ENCODE assay signal across 27 cellular contexts in genomic region chr6:19845271-19846046, GRCh38. TPM values are rescaled to one million over a fixed set of nuclear protein-coding genes. Genes with fewer than 3 reads are reported as not detected.
DNase-seq lines count a peak whose midpoint lies in the region; ATAC-seq and TF ChIP-seq lines count a peak whose summit lies in the region.
"Had no signal": no experiment of that assay in that cellular context is flagged by ENCODE, and none has a peak within 500 bp of the region (broad histone marks: within the 10 kb centered on the region; RNA-seq: fewer than 3 reads in every experiment).

No MANE protein-coding gene starts in this region.

- no TSS peak for BruUV-seq in PC-3 (replicated peaks; lab: Mats Ljungman, UMichigan)

- H3K27ac ChIP-seq in PC-3 (ENCODE audit: low read length) = peak overlapping the region; percentile 27; the same call in 1 of the 2 replicates
- H3K27ac ChIP-seq in tibial artery = peak overlapping the region; percentile 97 to 98
- H3K27ac ChIP-seq: ovary, Peyer's patch, SJCRH30, suprapubic skin had no signal

- H3K4me1 Mint-ChIP-seq in brain = peaks cover 67% of the 10 kb centered on the region
- peaks cover 68% of the 10 kb centered on the region for H3K4me1 Mint-ChIP-seq in mesothelial cell of epicardium
- H3K4me1 Mint-ChIP-seq: CD4-positive, alpha-beta memory T cell; naive B cell; stimulated activated memory B cell treated with anti-CD40 and anti-IgM and Interleukin-4, amounts not matched to agents 10 μg/mL and 1 μg/mL and 100 μg/mL, for 72 hours had no signal

- H3K4me1 ChIP-seq in PC-3 (ENCODE audit: insufficient read depth, low read length) = no peaks in the 10 kb centered on the region; the same call in 1 of the 2 replicates
- peaks cover 0 to 68% (median 17%) of the 10 kb centered on the region in 4 donors for H3K4me1 ChIP-seq in tibial artery
- H3K4me1 ChIP-seq: heart right ventricle, Peyer's patch, SJCRH30 had no signal

- DNase-seq in PC-3 = peak; percentile 59
- no peak for DNase-seq in mesothelial cell of epicardium (ENCODE audit: low spot score in 2 of 2, unreplicated experiment in 2 of 2)
- DNase-seq in tibial artery = no peak
- no peak for DNase-seq in GM10266 (ENCODE audit: extremely low spot score)
- no peak for DNase-seq in NCI-H1417 treated with DMSO at 0.1 percent for 48 hours (lab: John Stamatoyannopoulos, UW)
- DNase-seq: activated CD8-positive, alpha-beta T cell treated with anti-CD3 and anti-CD28 coated beads, Interleukin-2, amount 10 ng/mL, durations not matched to agents 7 days and 5 days; activated gamma-delta T cell treated with Interleukin-2 at 50 U/mL for 16 hours; CD4-positive, alpha-beta memory T cell; foreskin fibroblast; heart right ventricle; KBM-7; mesendoderm; naive B cell; NCI-H1436 treated with DMSO at 0.1 percent for 48 hours; NCI-H2171; NCI-H524 treated with DMSO at 0.1 percent for 48 hours; ovary; Peyer's patch; retina; SJCRH30; stimulated activated CD4-positive, alpha-beta T cell treated with anti-CD3 and anti-CD28 coated beads, Interleukin-4, amount 100 ng/mL, for 1 hour had no signal

- peak overlapping the region; percentile 19; the same call in 1 of the 2 replicates for H3K9ac ChIP-seq in PC-3 (ENCODE audit: low read length)

- peak overlapping the region in 2 of 5 experiments; percentile 30 to 48 for H3K4me3 Mint-ChIP-seq in brain
- H3K4me3 Mint-ChIP-seq in mesothelial cell of epicardium = no peak overlapping the region
- H3K4me3 Mint-ChIP-seq: activated CD8-positive, alpha-beta T cell treated with anti-CD3 and anti-CD28 coated beads, Interleukin-2, amount 10 ng/mL, durations not matched to agents 7 days and 5 days; CD4-positive, alpha-beta memory T cell; stimulated activated memory B cell treated with anti-CD40 and anti-IgM and Interleukin-4, amounts not matched to agents 10 μg/mL and 1 μg/mL and 100 μg/mL, for 72 hours had no signal

- POLR2A ChIA-PET in PC-3 (lab: Charles Lee; ENCODE audit: unreplicated experiment) = no interaction called here

- H3K27ac Mint-ChIP-seq in brain (peak overlapping the region in 3 of 5 experiments; percentile 1 to 38 (median 35)), mesothelial cell of epicardium (peak overlapping the region; percentile 60)
- H3K27ac Mint-ChIP-seq: activated CD8-positive, alpha-beta T cell treated with anti-CD3 and anti-CD28 coated beads, Interleukin-2, amount 10 ng/mL, durations not matched to agents 7 days and 5 days; stimulated activated memory B cell treated with anti-CD40 and anti-IgM and Interleukin-4, amounts not matched to agents 10 μg/mL and 1 μg/mL and 100 μg/mL, for 72 hours had no signal

- no peaks in the 10 kb centered on the region for H3K9me3 Mint-ChIP-seq in brain
- no peaks in the 10 kb centered on the region for H3K9me3 Mint-ChIP-seq in mesothelial cell of epicardium

- no peak overlapping the region for H3K4me3 ChIP-seq in PC-3 (ENCODE audit: low read length)
- H3K4me3 ChIP-seq in tibial artery = no peak overlapping the region
- H3K4me3 ChIP-seq: heart right ventricle, ovary, Peyer's patch, SJCRH30, suprapubic skin had no signal

- H2AFZ ChIP-seq in PC-3 (ENCODE audit: low read length) = no peak overlapping the region

- intact Hi-C loops in PC-3 (cut with micrococcal nuclease) (loop anchor here (10.0 kb wide), 1 partner anchor 291 kb away; no protein-coding TSS in a partner anchor), tibial artery (cut with DNase I; ENCODE audit: low total_unique reads) (loop anchor here (5.0 kb wide), 1 partner anchor 557 kb away; the partner anchor contains the start of gene E2F3)

- no peaks in the 10 kb centered on the region for H3K36me3 ChIP-seq in PC-3 (ENCODE audit: low read depth, low read length)
- peaks cover 0 to 4% (median 0%) of the 10 kb centered on the region in 3 donors for H3K36me3 ChIP-seq in tibial artery
- H3K36me3 ChIP-seq: heart right ventricle, ovary, Peyer's patch, SJCRH30, suprapubic skin had no signal

- no peak overlapping the region for H3K4me2 ChIP-seq in PC-3 (ENCODE audit: low read length)

- no peak for TF ChIP-seq CTCF in PC-3 (conservative IDR thresholded peaks at IDR 0.05; ENCODE audit: low read depth, low read length)
- TF ChIP-seq CTCF in brain (conservative IDR thresholded peaks at IDR 0.05) = no peak
- no peak for TF ChIP-seq CTCF in mesothelial cell of epicardium (IDR thresholded peaks at IDR 0.05; ENCODE audit: unreplicated experiment)
- TF ChIP-seq CTCF in tibial artery (IDR thresholded peaks at IDR 0.05) = no peak
- no peak for TF ChIP-seq CTCF in GM10266 (IDR thresholded peaks at IDR 0.05; ENCODE audit: control insufficient read depth, insufficient read depth, low read depth, missing control alignments)

- H3K9me2 ChIP-seq in PC-3 (replicated peaks; ENCODE audit: low read length) = no peaks in the 10 kb centered on the region

- H3K27me3 ChIP-seq in PC-3 (ENCODE audit: low read length) (no peaks in the 10 kb centered on the region), tibial artery (no peaks in the 10 kb centered on the region)
- H3K27me3 ChIP-seq: ovary, Peyer's patch, SJCRH30, suprapubic skin had no signal

- H3F3A ChIP-seq in PC-3 (ENCODE audit: low read length, unreplicated experiment) = no peaks in the 10 kb centered on the region

- H3K9me3 ChIP-seq in PC-3 (ENCODE audit: low read length) (no peaks in the 10 kb centered on the region), tibial artery (no peaks in the 10 kb centered on the region)
- H3K9me3 ChIP-seq: heart right ventricle, ovary, Peyer's patch, SJCRH30, suprapubic skin had no signal

- H3K79me2 ChIP-seq in PC-3 (ENCODE audit: low read length) = no peaks in the 10 kb centered on the region

- CTCF ChIA-PET in PC-3 (lab: Charles Lee) = interaction anchor here (0.6 kb wide), 1 partner anchor 848 kb away, joined by 3 read pairs; no protein-coding TSS in a partner anchor

- H3K36me3 Mint-ChIP-seq in brain (peaks cover 7% of the 10 kb centered on the region), mesothelial cell of epicardium (no peaks in the 10 kb centered on the region)
- H3K36me3 Mint-ChIP-seq: CD4-positive, alpha-beta memory T cell; naive B cell; stimulated activated memory B cell treated with anti-CD40 and anti-IgM and Interleukin-4, amounts not matched to agents 10 μg/mL and 1 μg/mL and 100 μg/mL, for 72 hours had no signal

- H3K27me3 Mint-ChIP-seq in brain (peaks cover 3% of the 10 kb centered on the region), mesothelial cell of epicardium (ENCODE audit: low read depth) (no peaks in the 10 kb centered on the region)

- H4K20me1 ChIP-seq in PC-3 (ENCODE audit: low read length) = no peaks in the 10 kb centered on the region

- ATAC-seq in PC-3 (peak; percentile 59; the same call in 1 of the 2 replicates), HG02759 (IDR thresholded peaks at IDR 0.05; ENCODE audit: unreplicated experiment) (no peak)
- ATAC-seq: activated CD8-positive, alpha-beta T cell treated with anti-CD3 and anti-CD28 coated beads, Interleukin-2, amount 10 ng/mL, durations not matched to agents 7 days and 5 days; heart right ventricle; left lobe of liver; stimulated activated memory B cell treated with anti-CD40 and anti-IgM and Interleukin-4, amounts not matched to agents 10 μg/mL and 1 μg/mL and 100 μg/mL, for 72 hours had no signal

RNA-seq across cellular contexts. Expression of gene ID4, which starts 8.3 kb away (rescaled TPM):
- total RNA-seq in PC-3 (2014; rRNA removed) = 1.2 and 1.4 TPM in 2 replicates
- polyA plus RNA-seq in brain (ENCODE audit: insufficient read depth, low read depth, low replicate concordance) = 99.6 TPM
- total RNA-seq in mesothelial cell of epicardium = 114 to 123 TPM (median 115 TPM) in 3 replicates
- total RNA-seq: activated CD8-positive, alpha-beta T cell treated with anti-CD3 and anti-CD28 coated beads, Interleukin-2, amount 10 ng/mL, durations not matched to agents 7 days and 5 days; CD4-positive, alpha-beta memory T cell; T-helper 1 cell treated with Interleukin-12 subunit alpha and Interleukin-12 subunit beta and Interleukin-4 antibody, amounts not matched to agents 30 ng/mL and 1 ng/mL, for 36 hours had no signal
- polyA plus RNA-seq: CD4-positive, alpha-beta memory T cell had no signal

Comparison
In these comparisons a context has a peak if more than half of its experiments do, and no peak if none do; other contexts are left out.
1. RNA of gene ID4, which starts 8.3 kb away (total RNA-seq): 114 to 123 TPM in mesothelial cell of epicardium; 1.2 to 1.4 TPM in PC-3; every median in the first group is over 10 times any median in the second.